Comparison of ENCODE assay signal across 9 cellular contexts in the genomic region with DNA sequence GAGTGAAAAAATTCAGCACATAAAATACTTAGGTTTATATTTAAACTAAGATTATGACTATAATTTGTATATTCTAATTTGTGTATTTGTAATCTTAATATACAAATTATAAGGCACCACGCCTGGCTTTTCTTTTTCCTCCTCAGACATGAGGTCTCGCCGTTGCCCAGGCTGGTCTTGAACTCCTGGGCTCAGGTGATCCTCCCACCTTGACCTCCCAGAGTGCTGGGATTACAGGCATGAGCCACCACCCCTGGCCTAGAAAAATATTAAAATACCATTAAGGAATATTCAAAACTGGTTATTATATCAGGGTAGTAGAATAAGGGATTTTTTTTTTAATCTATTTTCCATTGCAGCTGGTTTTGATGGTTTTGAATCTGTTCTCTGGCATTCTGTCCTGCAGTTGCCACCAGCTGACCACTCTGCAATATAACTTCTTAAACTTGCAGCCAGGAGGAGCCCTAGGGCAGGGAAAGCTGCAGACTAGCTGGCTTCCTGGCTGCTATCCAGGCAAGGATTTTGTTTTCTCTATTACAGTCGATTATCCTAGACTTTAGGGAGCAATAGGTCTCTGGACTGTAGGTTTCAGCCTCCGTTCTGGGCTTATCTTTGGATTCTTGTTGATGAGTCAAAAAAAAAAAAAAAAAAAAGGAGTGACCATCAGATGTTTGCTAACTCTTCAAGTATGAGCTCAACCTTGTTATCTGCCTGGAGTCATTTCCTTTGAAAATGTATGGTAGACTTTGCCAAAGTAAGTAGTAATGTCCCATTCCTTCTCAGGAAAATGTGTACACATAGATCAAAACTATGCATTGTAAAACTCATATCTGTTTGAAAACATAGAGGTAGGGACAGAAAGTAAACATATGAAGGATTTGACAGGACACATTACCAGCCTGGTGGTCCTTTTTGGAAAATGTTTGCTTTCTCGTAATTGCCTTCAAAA. TPM values are rescaled to one million over a fixed set of nuclear protein-coding genes. Genes with fewer than 3 reads are reported as not detected.
DNase-seq lines count a peak whose midpoint lies in the region; ATAC-seq and TF ChIP-seq lines count a peak whose summit lies in the region.
"Had no signal": no experiment of that assay in that cellular context is flagged by ENCODE, and none has a peak within 500 bp of the region (broad histone marks: within the 10 kb centered on the region; RNA-seq: fewer than 3 reads in every experiment).

No MANE protein-coding gene starts in this region.

- H3K27ac Mint-ChIP-seq in CD4-positive, alpha-beta memory T cell = peak overlapping the region in 2 of 7 donors; percentile 5 to 11
- H3K27ac Mint-ChIP-seq: stimulated activated naive CD8-positive, alpha-beta T cell treated with anti-CD3 and anti-CD28 coated beads, Interleukin-15, Interleukin-2, amounts not matched to agents 100 ng/mL and 50 ng/mL, for 24 hours had no signal

- no peak overlapping the region for H3K4me3 ChIP-seq in CD4-positive, alpha-beta memory T cell (ENCODE audit: low read length in 2 of 2)
- H3K4me3 ChIP-seq in ascending aorta (no peak overlapping the region), prostate gland (no peak overlapping the region)

- no peaks in the 10 kb centered on the region for H3K9me3 Mint-ChIP-seq in CD4-positive, alpha-beta memory T cell
- H3K9me3 Mint-ChIP-seq: stimulated activated naive CD8-positive, alpha-beta T cell treated with anti-CD3 and anti-CD28 coated beads, Interleukin-15, Interleukin-2, amounts not matched to agents 100 ng/mL and 50 ng/mL, for 24 hours had no signal

- peak; percentile 19 to 39 (median 29) for DNase-seq in CD4-positive, alpha-beta memory T cell
- peak; percentile 59 for DNase-seq in GM13976 (ENCODE audit: low spot score)
- DNase-seq in NCI-H69 (lab: John Stamatoyannopoulos, UW) = peak; percentile 89
- DNase-seq in ascending aorta (ENCODE audit: low spot score in 2 of 2) = peak in 1 of 2 donors; percentile 88
- peak; percentile 85 for DNase-seq in left cardiac atrium
- DNase-seq in prostate gland (ENCODE audit: low spot score) = peak; percentile 79

- in situ Hi-C loops in GM13976 (cut with MboI; ENCODE audit: low sequenced_read_pairs, unreplicated experiment) = no loop called here

- H3K4me3 Mint-ChIP-seq in CD4-positive, alpha-beta memory T cell = no peak overlapping the region
- H3K4me3 Mint-ChIP-seq: stimulated activated naive CD8-positive, alpha-beta T cell treated with anti-CD3 and anti-CD28 coated beads, Interleukin-15, Interleukin-2, amounts not matched to agents 100 ng/mL and 50 ng/mL, for 24 hours had no signal

- H3K27me3 ChIP-seq in CD4-positive, alpha-beta memory T cell (ENCODE audit: insufficient read depth, low read length) = no peaks in the 10 kb centered on the region
- H3K27me3 ChIP-seq in ascending aorta (no peaks in the 10 kb centered on the region), prostate gland (replicated peaks; ENCODE audit: insufficient read depth) (no peaks in the 10 kb centered on the region)

- peak; percentile 67 for TF ChIP-seq CTCF in GM13976 (IDR thresholded peaks at IDR 0.05; ENCODE audit: borderline replicate concordance, control extremely low read depth, extremely low read depth, insufficient read depth, missing control alignments)
- TF ChIP-seq CTCF in ascending aorta (IDR thresholded peaks at IDR 0.05) = peak; percentile 64 to 91 (median 85)
- peak; percentile 40 to 96 (median 81) for TF ChIP-seq CTCF in prostate gland (IDR thresholded peaks at IDR 0.05)

- peaks cover 21% of the 10 kb centered on the region for H3K36me3 ChIP-seq in CD4-positive, alpha-beta memory T cell (ENCODE audit: insufficient read depth, low read length)
- H3K36me3 ChIP-seq in ascending aorta = peaks cover 0 to 8% of the 10 kb centered on the region in 2 donors
- no peaks in the 10 kb centered on the region for H3K36me3 ChIP-seq in prostate gland

- H3K4me1 Mint-ChIP-seq in CD4-positive, alpha-beta memory T cell = peaks cover 6 to 12% (median 9%) of the 10 kb centered on the region in 4 donors

- WGBS in prostate gland = 41% methylated on average over 6 of the region's 6 CpGs

- TF ChIP-seq POLR2A in prostate gland (IDR thresholded peaks at IDR 0.05) = no peak

- CTCF ChIA-PET in CD4-positive, alpha-beta memory T cell (lab: Charles Lee; ENCODE audit: partially characterized antibody) = interaction anchor here (0.6 to 12.0 kb wide), 9 partner anchors 8 to 953 kb away, joined by 3 to 115 read pairs (median 5); partner anchors contain the start of genes CDC42EP2 and POLA2

- H3K36me3 Mint-ChIP-seq in CD4-positive, alpha-beta memory T cell = peaks cover 31 to 51% of the 10 kb centered on the region in 2 donors

- POLR2A ChIA-PET in CD4-positive, alpha-beta memory T cell (lab: Charles Lee; ENCODE audit: partially characterized antibody) = interaction anchor here (0.6 to 1.3 kb wide), 5 partner anchors 13 to 224 kb away, joined by 3 to 6 read pairs (median 3); partner anchors contain the start of genes CDC42EP2, MALAT1 and POLA2

- H3K27me3 Mint-ChIP-seq in CD4-positive, alpha-beta memory T cell = no peaks in the 10 kb centered on the region
- H3K27me3 Mint-ChIP-seq: stimulated activated naive CD8-positive, alpha-beta T cell treated with anti-CD3 and anti-CD28 coated beads, Interleukin-15, Interleukin-2, amounts not matched to agents 100 ng/mL and 50 ng/mL, for 24 hours had no signal

- H3K27ac ChIP-seq in CD4-positive, alpha-beta memory T cell (ENCODE audit: low read depth, low read length) = no peak overlapping the region
- H3K27ac ChIP-seq in ascending aorta (peak overlapping the region; percentile 58 to 61), prostate gland (peak overlapping the region; percentile 16 to 42)

- ATAC-seq in left cardiac atrium (peak; percentile 90 to 92), HG03571 (IDR thresholded peaks at IDR 0.05; ENCODE audit: unreplicated experiment) (no peak), GM18909 (IDR thresholded peaks at IDR 0.05; ENCODE audit: poor library complexity, unreplicated experiment) (no peak)

- no peaks in the 10 kb centered on the region for H3K9me3 ChIP-seq in CD4-positive, alpha-beta memory T cell (ENCODE audit: control insufficient read depth in 1 of 2, low read length in 2 of 2)
- H3K9me3 ChIP-seq in ascending aorta (no peaks in the 10 kb centered on the region), prostate gland (no peaks in the 10 kb centered on the region)

- H3K4me1 ChIP-seq in CD4-positive, alpha-beta memory T cell (ENCODE audit: insufficient read depth, low read length) = peaks cover 8% of the 10 kb centered on the region
- H3K4me1 ChIP-seq in ascending aorta (peaks cover 0 to 12% of the 10 kb centered on the region in 2 donors), prostate gland (replicated peaks) (no peaks in the 10 kb centered on the region)

- intact Hi-C loops in CD4-positive, alpha-beta memory T cell (cut with micrococcal nuclease) = loop anchor here (1.0 kb wide), 2 partner anchors 40 to 235 kb away; no protein-coding TSS in a partner anchor
- intact Hi-C loops in ascending aorta (cut with DNase I) = loop anchor here (1.0 kb wide), 1 partner anchor 40 kb away; no protein-coding TSS in a partner anchor
- intact Hi-C loops in left cardiac atrium (cut with DNase I) = loop anchor here (1.0 to 5.0 kb wide), 3 partner anchors 40 to 54 kb away; no protein-coding TSS in a partner anchor
- intact Hi-C loops in prostate gland (cut with DNase I) = loop anchor here (1.0 to 10.0 kb wide), 2 partner anchors 56 to 250 kb away; partner anchors contain the start of gene SCYL1

RNA-seq across cellular contexts. Expression of gene POLA2, which starts 13.2 kb away (rescaled TPM):
- total RNA-seq in CD4-positive, alpha-beta memory T cell = 10 to 100 TPM; 26.4 to 27.3 TPM
- polyA plus RNA-seq in CD4-positive, alpha-beta memory T cell = 10 to 100 TPM in 1 of 2 donors, 1 to 10 TPM in 1; 7.8 to 13.7 TPM
- 27.4 TPM for total RNA-seq in ascending aorta
- 1 to 10 TPM; 5.3 to 7.3 TPM for total RNA-seq in left cardiac atrium
- total RNA-seq in prostate gland = 10 to 100 TPM; 21.6 to 25.9 TPM

RNA-seq across cellular contexts. Expression of gene CDC42EP2, which starts 39.7 kb away (rescaled TPM):
- under 1 TPM; 0.55 to 0.67 TPM for total RNA-seq in CD4-positive, alpha-beta memory T cell
- not detected for polyA plus RNA-seq in CD4-positive, alpha-beta memory T cell
- total RNA-seq in ascending aorta (20.6 TPM), left cardiac atrium (10 to 100 TPM; 21.7 to 28.9 TPM), prostate gland (1 to 10 TPM; 7.7 to 8.7 TPM)

RNA-seq across cellular contexts. Expression of gene DPF2, which starts 58.6 kb away (rescaled TPM):
- total RNA-seq in CD4-positive, alpha-beta memory T cell = 100 to 1,000 TPM; 101 to 102 TPM
- polyA plus RNA-seq in CD4-positive, alpha-beta memory T cell = 10 to 100 TPM; 65.1 to 67.8 TPM
- total RNA-seq in ascending aorta (70.9 TPM), left cardiac atrium (10 to 100 TPM; 46.7 to 47.7 TPM), prostate gland (10 to 100 TPM; 39.3 to 74.1 TPM)

Comparison
In these comparisons a context has a peak if more than half of its experiments do, and no peak if none do; other contexts are left out.
1. ATAC-seq: peak in left cardiac atrium (2 of 2); none in HG03571 (single experiment) and GM18909 (single experiment).
2. RNA of gene CDC42EP2, which starts 39.7 kb away (total RNA-seq): 21.7 to 28.9 TPM in left cardiac atrium, 20.6 TPM in ascending aorta (single experiment) and 7.7 to 8.7 TPM in prostate gland; 0.55 to 0.67 TPM in CD4-positive, alpha-beta memory T cell; every median in the first group is over 4 times any median in the second.
3. Peak in every context shown above with its lines, with median percentiles within 50 percentile points of each other: CTCF ChIP-seq.